Comparison of ENCODE assay signal across 14 cellular contexts in the genomic region with DNA sequence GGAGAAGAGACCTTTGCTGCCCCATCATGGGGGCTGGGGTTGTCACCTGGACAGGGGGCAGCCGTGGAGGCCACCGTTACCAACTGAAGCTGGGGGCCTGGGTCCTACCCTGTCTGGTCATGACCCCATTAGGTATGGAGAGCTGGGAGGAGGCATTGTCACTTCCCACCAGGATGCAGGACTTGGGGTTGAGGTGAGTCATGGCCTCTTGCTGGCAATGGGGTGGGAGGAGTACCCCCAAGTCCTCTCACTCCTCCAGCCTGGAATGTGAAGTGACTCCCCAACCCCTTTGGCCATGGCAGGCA. TPM values are rescaled to one million over a fixed set of nuclear protein-coding genes. Genes with fewer than 3 reads are reported as not detected.
A peak's percentile ranks its signal among the peaks of the same experiment; 100 is the strongest.
DNase-seq lines count a peak whose midpoint lies in the region; ATAC-seq and TF ChIP-seq lines count a peak whose summit lies in the region.
"Had no signal": no experiment of that assay in that cellular context is flagged by ENCODE, and none has a peak within 500 bp of the region (broad histone marks: within the 10 kb centered on the region; RNA-seq: fewer than 3 reads in every experiment).

No MANE protein-coding gene starts in this region.

- H3K4me1 Mint-ChIP-seq in activated naive CD8-positive, alpha-beta T cell treated with anti-CD3 and anti-CD28 coated beads, Interleukin-2, amount 10 ng/mL, durations not matched to agents 7 days and 5 days: peaks cover 66% of the 10 kb centered on the region

- peaks cover 12% of the 10 kb centered on the region for H3K27me3 Mint-ChIP-seq in activated naive CD8-positive, alpha-beta T cell treated with anti-CD3 and anti-CD28 coated beads, Interleukin-2, amount 10 ng/mL, durations not matched to agents 7 days and 5 days

- H3K36me3 ChIP-seq in heart left ventricle (peaks cover 0 to 57% (median 28%) of the 10 kb centered on the region in 9 donors), lower lobe of right lung (peaks cover 68% of the 10 kb centered on the region), upper lobe of left lung (peaks cover 14 to 54% (median 35%) of the 10 kb centered on the region in 4 donors), SJCRH30 (peaks cover 48% of the 10 kb centered on the region)

- H3K27me3 ChIP-seq in heart left ventricle (no peaks in the 10 kb centered on the region), lower lobe of right lung (ENCODE audit: low read depth) (no peaks in the 10 kb centered on the region), upper lobe of left lung (no peaks in the 10 kb centered on the region), SJCRH30 (no peaks in the 10 kb centered on the region)
- H3K27me3 ChIP-seq: ascending aorta had no signal

- H3K9me3 ChIP-seq in heart left ventricle (no peaks in the 10 kb centered on the region), lower lobe of right lung (no peaks in the 10 kb centered on the region), upper lobe of left lung (no peaks in the 10 kb centered on the region), SJCRH30 (replicated peaks) (no peaks in the 10 kb centered on the region)
- H3K9me3 ChIP-seq: ascending aorta had no signal

- H3K4me3 Mint-ChIP-seq in activated naive CD8-positive, alpha-beta T cell treated with anti-CD3 and anti-CD28 coated beads, Interleukin-2, amount 10 ng/mL, durations not matched to agents 7 days and 5 days: peak overlapping the region; percentile 35

- peak overlapping the region; percentile 79 for H3K27ac Mint-ChIP-seq in activated naive CD8-positive, alpha-beta T cell treated with anti-CD3 and anti-CD28 coated beads, Interleukin-2, amount 10 ng/mL, durations not matched to agents 7 days and 5 days

- POLR2A ChIA-PET in activated naive CD8-positive, alpha-beta T cell treated with anti-CD3 and anti-CD28 coated beads, Interleukin-2, amount 10 ng/mL, durations not matched to agents 7 days and 5 days (lab: Charles Lee): interaction anchor here (0.5 to 1.2 kb wide), 2 partner anchors 8 to 19 kb away, joined by 3 to 4 read pairs; no protein-coding TSS in a partner anchor

- DNase-seq in heart left ventricle: no peak
- no peak for DNase-seq in left cardiac atrium
- DNase-seq in activated naive CD8-positive, alpha-beta T cell treated with anti-CD3 and anti-CD28 coated beads, Interleukin-2, amount 10 ng/mL, durations not matched to agents 7 days and 5 days: no peak
- no peak for DNase-seq in lower lobe of right lung
- DNase-seq in upper lobe of left lung: no peak
- DNase-seq in SJCRH30: no peak
- no peak for DNase-seq in effector CD8-positive, alpha-beta T cell (lab: John Stamatoyannopoulos, UW)
- DNase-seq: midbrain, NCI-H2029 treated with DMSO at 0.1 percent for 48 hours had no signal

- TF ChIP-seq EP300 in upper lobe of left lung (IDR thresholded peaks at IDR 0.05): no peak

- H3K4me3 ChIP-seq in heart left ventricle: no peak overlapping the region
- no peak overlapping the region for H3K4me3 ChIP-seq in lower lobe of right lung
- H3K4me3 ChIP-seq in upper lobe of left lung: no peak overlapping the region
- no peak overlapping the region for H3K4me3 ChIP-seq in SJCRH30
- H3K4me3 ChIP-seq: ascending aorta had no signal

- TF ChIP-seq CTCF in heart left ventricle (IDR thresholded peaks at IDR 0.05) (peak in 1 of 12 donors; percentile 3), lower lobe of right lung (IDR thresholded peaks at IDR 0.05) (no peak), upper lobe of left lung (IDR thresholded peaks at IDR 0.05) (no peak)

- ATAC-seq in heart left ventricle (no peak), left cardiac atrium (no peak), lower lobe of right lung (no peak), upper lobe of left lung (ENCODE audit: low FRiP score in 2 of 2) (no peak), GM21526 (IDR thresholded peaks at IDR 0.05; ENCODE audit: low FRiP score, unreplicated experiment) (no peak)
- ATAC-seq in activated naive CD8-positive, alpha-beta T cell treated with anti-CD3 and anti-CD28 coated beads, Interleukin-2, amount 10 ng/mL, durations not matched to agents 7 days and 5 days (ENCODE audit: low read depth): no peak
- ATAC-seq: sciatic nerve had no signal

- no peak for TF ChIP-seq POLR2A in heart left ventricle (IDR thresholded peaks at IDR 0.05)
- TF ChIP-seq POLR2A in upper lobe of left lung (IDR thresholded peaks at IDR 0.05): no peak

- intact Hi-C loops in heart left ventricle (cut with DNase I) (loop anchor here in 6 of 10 donors (5.0 to 10.0 kb wide), 5 partner anchors 91 to 386 kb away; a partner anchor contains a TSS), left cardiac atrium (cut with DNase I) (loop anchor here in 1 of 2 donors (10.0 kb wide), 1 partner anchor 143 kb away; no protein-coding TSS in a partner anchor), lower lobe of right lung (cut with DNase I) (no loop called here)

- no peaks in the 10 kb centered on the region for H3K9me3 Mint-ChIP-seq in activated naive CD8-positive, alpha-beta T cell treated with anti-CD3 and anti-CD28 coated beads, Interleukin-2, amount 10 ng/mL, durations not matched to agents 7 days and 5 days

- H3K36me3 Mint-ChIP-seq in activated naive CD8-positive, alpha-beta T cell treated with anti-CD3 and anti-CD28 coated beads, Interleukin-2, amount 10 ng/mL, durations not matched to agents 7 days and 5 days: peaks cover 23% of the 10 kb centered on the region

- H3K27ac ChIP-seq in heart left ventricle (peak overlapping the region in 7 of 12 donors; percentile 7 to 99 (median 96)), lower lobe of right lung (peak overlapping the region; percentile 92), upper lobe of left lung (peak overlapping the region; percentile 93 to 99 (median 98)), SJCRH30 (no peak overlapping the region)
- H3K27ac ChIP-seq: KMS-11 had no signal

- 70 to 90% (median 82%) methylated on average over 1 to 2 of the region's 2 CpGs for WGBS in heart left ventricle, 4 donors
- WGBS in upper lobe of left lung, 2 donors: 68% methylated on average over 2 of the region's 2 CpGs; no CpG with 5 or more reads in 1 of the 2 donors

- peaks cover 34 to 94% (median 77%) of the 10 kb centered on the region in 12 donors for H3K4me1 ChIP-seq in heart left ventricle
- H3K4me1 ChIP-seq in lower lobe of right lung: peaks cover 93% of the 10 kb centered on the region
- peaks cover 88 to 97% (median 89%) of the 10 kb centered on the region in 4 donors for H3K4me1 ChIP-seq in upper lobe of left lung
- no peaks in the 10 kb centered on the region for H3K4me1 ChIP-seq in SJCRH30

RNA-seq across cellular contexts. Expression of a gene that starts 9.0 kb away (rescaled TPM):
- 10 to 100 TPM; 38.1 to 85.1 (median 49.2) TPM for total RNA-seq in heart left ventricle
- 10 to 100 TPM; 53.5 to 91.8 TPM for polyA plus RNA-seq in heart left ventricle
- 10 to 100 TPM; 66.7 to 67.5 TPM for total RNA-seq in left cardiac atrium
- total RNA-seq in activated naive CD8-positive, alpha-beta T cell treated with anti-CD3 and anti-CD28 coated beads, Interleukin-2, amount 10 ng/mL, durations not matched to agents 7 days and 5 days: 100 to 1,000 TPM; 158 to 159 TPM
- total RNA-seq in lower lobe of right lung: 188 TPM
- total RNA-seq in upper lobe of left lung: 100 to 1,000 TPM; 170 to 353 (median 211) TPM
- total RNA-seq in SJCRH30 (2014; rRNA removed; shearing (Covaris generic)): 55.7 and 56.2 TPM in 2 replicates

RNA-seq across cellular contexts. Expression of a gene that starts 29.9 kb away (rescaled TPM):
- total RNA-seq in heart left ventricle: 10 to 100 TPM; 12.3 to 31.3 (median 15.0) TPM
- 10 to 100 TPM; 23.7 to 50.1 TPM for polyA plus RNA-seq in heart left ventricle
- 10 to 100 TPM; 15.9 to 17.5 TPM for total RNA-seq in left cardiac atrium
- total RNA-seq in activated naive CD8-positive, alpha-beta T cell treated with anti-CD3 and anti-CD28 coated beads, Interleukin-2, amount 10 ng/mL, durations not matched to agents 7 days and 5 days: 10 to 100 TPM; 53.1 to 57.7 TPM
- 48.5 TPM for total RNA-seq in lower lobe of right lung
- total RNA-seq in upper lobe of left lung: 10 to 100 TPM; 39.9 to 78.5 (median 58.6) TPM
- 10.5 and 11.1 TPM in 2 replicates for total RNA-seq in SJCRH30 (2014; rRNA removed; shearing (Covaris generic))

RNA-seq across cellular contexts. Expression of a gene that starts 32.7 kb away (rescaled TPM):
- 1 to 10 TPM in 2 of 9 donors, under 1 TPM in 2, not detected in 5; 0.72 to 3.0 (median 0.99) TPM for total RNA-seq in heart left ventricle
- polyA plus RNA-seq in heart left ventricle: 1 to 10 TPM in 1 of 2 donors, under 1 TPM in 1; 0.99 to 1.0 TPM
- total RNA-seq in left cardiac atrium: 1 to 10 TPM in 1 of 2 donors, under 1 TPM in 1; 0.97 to 1.8 TPM
- 1 to 10 TPM; 3.0 TPM for total RNA-seq in activated naive CD8-positive, alpha-beta T cell treated with anti-CD3 and anti-CD28 coated beads, Interleukin-2, amount 10 ng/mL, durations not matched to agents 7 days and 5 days
- total RNA-seq in lower lobe of right lung: 1.7 TPM
- total RNA-seq in upper lobe of left lung: 1 to 10 TPM in 3 of 6 donors, not detected in 3; 1.2 to 5.2 (median 2.1) TPM
- 0.66 TPM in 1 of 2 replicates, not detected in the other for total RNA-seq in SJCRH30 (2014; rRNA removed; shearing (Covaris generic))
- total RNA-seq: activated CD8-positive, alpha-beta memory T cell treated with anti-CD3 and anti-CD28 coated beads for 36 hours; ascending aorta had no signal

RNA-seq across cellular contexts. Expression of a gene that starts 42.3 kb away (rescaled TPM):
- under 1 TPM in 1 of 9 donors, not detected in 8; 0.16 TPM for total RNA-seq in heart left ventricle
- not detected for polyA plus RNA-seq in heart left ventricle
- not detected for total RNA-seq in left cardiac atrium
- total RNA-seq in activated naive CD8-positive, alpha-beta T cell treated with anti-CD3 and anti-CD28 coated beads, Interleukin-2, amount 10 ng/mL, durations not matched to agents 7 days and 5 days: under 1 TPM; 0.28 to 0.55 TPM
- 2.0 TPM for total RNA-seq in lower lobe of right lung
- 10 to 100 TPM in 1 of 6 donors, 1 to 10 TPM in 4, not detected in 1; 1.5 to 11.6 (median 2.9) TPM for total RNA-seq in upper lobe of left lung
- total RNA-seq in SJCRH30 (2014; rRNA removed; shearing (Covaris generic)): not detected in 2 replicates
- total RNA-seq: activated CD8-positive, alpha-beta memory T cell treated with anti-CD3 and anti-CD28 coated beads for 36 hours; ascending aorta; sciatic nerve had no signal

RNA-seq across cellular contexts. Expression of a gene that starts 57.0 kb away (rescaled TPM):
- total RNA-seq in heart left ventricle (10 to 100 TPM; 22.5 to 50.2 (median 31.6) TPM), left cardiac atrium (10 to 100 TPM; 23.1 to 34.9 TPM), lower lobe of right lung (44.8 TPM), upper lobe of left lung (10 to 100 TPM; 32.4 to 90.1 (median 55.3) TPM)
- polyA plus RNA-seq in heart left ventricle: 10 to 100 TPM; 23.5 to 32.3 TPM
- total RNA-seq in activated naive CD8-positive, alpha-beta T cell treated with anti-CD3 and anti-CD28 coated beads, Interleukin-2, amount 10 ng/mL, durations not matched to agents 7 days and 5 days: 100 to 1,000 TPM; 145 to 157 TPM
- total RNA-seq in SJCRH30 (2014; rRNA removed; shearing (Covaris generic)): 181 and 208 TPM in 2 replicates
